ENCODE assay signal across 8 cellular contexts in the genomic region with DNA sequence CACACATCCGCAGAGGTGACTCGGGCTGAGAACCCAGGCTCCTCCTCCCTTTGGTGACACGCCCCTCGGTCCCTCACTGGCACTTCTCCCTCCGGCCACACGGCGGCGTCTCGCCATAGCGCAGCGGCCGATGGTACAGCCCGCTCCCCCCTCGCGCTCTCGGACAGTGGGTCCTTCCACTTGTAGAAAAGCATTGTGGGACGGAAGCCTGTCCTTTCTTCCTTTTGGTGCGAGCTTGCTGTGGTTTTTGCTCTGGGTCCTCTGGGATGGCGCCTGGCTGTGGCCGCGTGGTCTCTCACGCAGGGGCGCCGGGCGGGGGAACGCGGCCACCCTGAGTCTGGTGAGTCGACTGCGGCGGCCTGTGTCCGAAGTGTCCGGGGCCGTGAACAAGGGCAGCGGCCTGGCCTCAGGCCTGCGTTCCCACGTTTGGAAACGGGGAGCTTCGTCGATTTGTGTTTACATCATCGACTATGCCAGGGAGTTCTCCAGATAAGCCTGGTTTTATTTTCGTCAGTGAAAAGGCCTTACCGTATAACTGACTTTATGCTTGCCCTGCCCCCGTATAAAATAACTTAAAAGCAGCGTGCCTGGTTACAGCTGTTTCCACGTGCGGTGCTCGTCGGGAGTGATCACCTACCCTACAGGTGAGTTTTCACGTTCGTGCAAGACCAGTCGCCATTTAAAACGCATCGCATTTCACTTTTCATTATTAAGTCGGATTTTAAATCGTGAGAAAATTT.
DNase-seq lines count a peak whose midpoint lies in the region; ATAC-seq and TF ChIP-seq lines count a peak whose summit lies in the region.

No MANE protein-coding gene starts in this region.

- H3K9me3 ChIP-seq in left lung, result no peaks in the 10 kb centered on the region

- intact Hi-C loops in CD14-positive monocyte (cut with micrococcal nuclease), result loop anchor here in 1 of 2 donors (10.0 kb wide), 1 partner anchor 1066 kb away; the partner anchor contains the start of gene WDR36
- intact Hi-C loops in left lung (cut with DNase I), result no loop called here

- H3K36me3 Mint-ChIP-seq in CD14-positive monocyte, result peaks cover 29 to 33% of the 10 kb centered on the region in 2 donors

- H3K4me3 ChIP-seq in coronary artery, result peak overlapping the region; percentile 93
- peak overlapping the region; percentile 67 to 82 for H3K4me3 ChIP-seq in left lung

- H3K27ac ChIP-seq in coronary artery (peak overlapping the region; percentile 37 to 88), left lung (peak overlapping the region; percentile 37 to 79)

- ATAC-seq in HG03457 (IDR thresholded peaks at IDR 0.05; ENCODE audit: unreplicated experiment), result peak; percentile 93
- ATAC-seq in left lung, result peak; percentile 99

- H3K4me1 Mint-ChIP-seq in CD14-positive monocyte, result peaks cover 18% of the 10 kb centered on the region

- peaks cover 0 to 36% of the 10 kb centered on the region in 2 donors for H3K36me3 ChIP-seq in left lung

- H3K9me3 Mint-ChIP-seq in CD14-positive monocyte, result peaks cover 0 to 7% (median 2%) of the 10 kb centered on the region in 7 donors

- H3K27ac Mint-ChIP-seq in CD14-positive monocyte, result peak overlapping the region; percentile 83 to 95 (median 88)

- H3K27me3 Mint-ChIP-seq in CD14-positive monocyte (ENCODE audit: low read depth in 3 of 3), result peaks cover 2 to 5% (median 3%) of the 10 kb centered on the region in 3 donors

- DNase-seq in CD14-positive monocyte (ENCODE audit: low spot score), result peak; percentile 94
- peak; percentile 45 for DNase-seq in GM19240 (ENCODE audit: insufficient read length, low spot score)
- peak; percentile 25 for DNase-seq in NCI-H524 treated with DMSO at 0.1 percent for 48 hours (lab: John Stamatoyannopoulos, UW)
- peak; percentile 95 for DNase-seq in activated CD4-positive, alpha-beta T cell treated with anti-CD3 and anti-CD28 coated beads for 48 hours
- DNase-seq in coronary artery (ENCODE audit: low spot score), result peak; percentile 95
- peak; percentile 91 to 96 for DNase-seq in left lung
- DNase-seq in stimulated activated CD4-positive, alpha-beta T cell treated with anti-CD3 and anti-CD28 coated beads, Interleukin-2, amount 100 ng/mL, for 4 hours (ENCODE audit: low read depth), result peak; percentile 86

- H3K27me3 ChIP-seq in left lung, result no peaks in the 10 kb centered on the region

- H3K4me3 Mint-ChIP-seq in CD14-positive monocyte, result peak overlapping the region; percentile 89 to 96

- peaks cover 15 to 25% of the 10 kb centered on the region in 2 donors for H3K4me1 ChIP-seq in left lung

- TF ChIP-seq CTCF in CD14-positive monocyte (IDR thresholded peaks at IDR 0.05), result peak; percentile 98
- TF ChIP-seq CTCF in coronary artery (IDR thresholded peaks at IDR 0.05), result peak; percentile 88
- peak; percentile 95 to 97 for TF ChIP-seq CTCF in left lung (IDR thresholded peaks at IDR 0.05)

Comparison
In these comparisons a context has a peak if more than half of its experiments do, and no peak if none do; other contexts are left out.
1. Peak in every context shown above with its lines: DNase-seq, ATAC-seq, H3K4me3 ChIP-seq and H3K27ac ChIP-seq.
2. DNase-seq: peak in every context shown above with its lines; median percentile 95 in activated CD4-positive, alpha-beta T cell treated with anti-CD3 and anti-CD28 coated beads for 48 hours; 95 in coronary artery; 94 in CD14-positive monocyte; 94 in left lung; 86 in stimulated activated CD4-positive, alpha-beta T cell treated with anti-CD3 and anti-CD28 coated beads, Interleukin-2, amount 100 ng/mL, for 4 hours; 45 in GM19240; 25 in NCI-H524 treated with DMSO at 0.1 percent for 48 hours.